ENCODE assay signal across 1 cellular context in genomic region chr14:65101631-65102440, GRCh38.
TF ChIP-seq lines count a peak whose summit lies in the region.

No MANE protein-coding gene starts in this region.

TF ChIP-seq in IMR-90, 13 proteins besides CTCF, POLR2A, EP300 and RAD21:
- TF ChIP-seq FOS (IDR thresholded peaks at IDR 0.05; ENCODE audit: low read depth, low read length) (no peak), MAFK (IDR thresholded peaks at IDR 0.05; ENCODE audit: low read depth, low read length) (no peak), CHD1 (IDR thresholded peaks at IDR 0.05; ENCODE audit: low read depth, low read length) (no peak), ELK1 (IDR thresholded peaks at IDR 0.05; ENCODE audit: borderline replicate concordance, low read depth, low read length) (no peak), NFE2L2 (IDR thresholded peaks at IDR 0.05; ENCODE audit: low read depth, low read length) (no peak), MAZ (IDR thresholded peaks at IDR 0.05; ENCODE audit: borderline replicate concordance, low read depth, low read length) (no peak), RFX5 (IDR thresholded peaks at IDR 0.05; ENCODE audit: low read depth, low read length) (no peak)
